In genomic region chr5:42015681-42016080, GRCh38 we compare ENCODE assay signal across 18 cellular contexts.
"Had no signal": no experiment of that assay in that cellular context is flagged by ENCODE, and none has a peak within 500 bp of the region (broad histone marks: within the 10 kb centered on the region; RNA-seq: fewer than 3 reads in every experiment).

No MANE protein-coding gene starts in this region.

- H3K4me2 ChIP-seq: hepatocyte had no signal

- H3K9ac ChIP-seq: parathyroid adenoma had no signal

- H3K4me3 ChIP-seq: breast epithelium, hepatocyte, spleen, thyroid gland had no signal

- H3K9me3 Mint-ChIP-seq: activated naive CD8-positive, alpha-beta T cell treated with anti-CD3 and anti-CD28 coated beads, Interleukin-2, amount 50 U/mL, for 24 hours; natural killer cell treated with Interleukin-12 subunit alpha and Interleukin-12 subunit beta and Interleukin-15 and Interleukin-18, amount 100 ng/mL, for 72 hours; WTC11 had no signal

- H3K27ac Mint-ChIP-seq: activated CD4-positive, alpha-beta T cell treated with anti-CD3 and anti-CD28 coated beads for 36 hours; activated naive CD8-positive, alpha-beta T cell treated with anti-CD3 and anti-CD28 coated beads, Interleukin-2, amount 50 U/mL, for 24 hours; natural killer cell treated with Interleukin-12 subunit alpha and Interleukin-12 subunit beta and Interleukin-15 and Interleukin-18, amount 100 ng/mL, for 72 hours; WTC11 had no signal

- H3K79me2 ChIP-seq: hepatocyte, parathyroid adenoma had no signal

- H3K4me3 Mint-ChIP-seq: activated CD4-positive, alpha-beta T cell treated with anti-CD3 and anti-CD28 coated beads for 36 hours; activated naive CD8-positive, alpha-beta T cell treated with anti-CD3 and anti-CD28 coated beads, Interleukin-2, amount 50 U/mL, for 24 hours; natural killer cell treated with Interleukin-12 subunit alpha and Interleukin-12 subunit beta and Interleukin-15 and Interleukin-18, amount 100 ng/mL, for 72 hours; WTC11 had no signal

- H3K36me3 ChIP-seq: breast epithelium, neutrophil, spleen, thyroid gland had no signal

- H3K27ac ChIP-seq: breast epithelium, hepatocyte, neutrophil, parathyroid adenoma, spleen, thyroid gland had no signal

- H3K27me3 ChIP-seq: breast epithelium, hepatocyte, neutrophil, thyroid gland had no signal

- H3K4me1 Mint-ChIP-seq: activated CD4-positive, alpha-beta T cell treated with anti-CD3 and anti-CD28 coated beads for 36 hours; activated naive CD8-positive, alpha-beta T cell treated with anti-CD3 and anti-CD28 coated beads, Interleukin-2, amount 50 U/mL, for 24 hours had no signal

- H3K4me1 ChIP-seq: breast epithelium, parathyroid adenoma, spleen, thyroid gland had no signal

- DNase-seq: activated CD4-positive, alpha-beta T cell treated with anti-CD3 and anti-CD28 coated beads for 36 hours; activated CD4-positive, alpha-beta T cell treated with anti-CD3 and anti-CD28 coated beads, Interleukin-2, amount 50 U/mL, for 48 hours; activated naive CD4-positive, alpha-beta T cell treated with Interleukin-2 at 50 U/mL for 16 hours; activated naive CD8-positive, alpha-beta T cell treated with anti-CD3 and anti-CD28 coated beads, Interleukin-2, amount 50 U/mL, for 24 hours; activated T-cell treated with anti-CD3 and anti-CD28 coated beads for 4 hours; anterior cingulate cortex; effector CD4-positive, alpha-beta T cell; left cardiac atrium; mesendoderm; spleen; stimulated activated naive CD4-positive, alpha-beta T cell; thyroid gland had no signal

- H3K36me3 Mint-ChIP-seq: natural killer cell treated with Interleukin-12 subunit alpha and Interleukin-12 subunit beta and Interleukin-15 and Interleukin-18, amount 100 ng/mL, for 72 hours; WTC11 had no signal

- H3K9me3 ChIP-seq: breast epithelium, neutrophil, spleen, thyroid gland had no signal

- H2AFZ ChIP-seq: hepatocyte, parathyroid adenoma had no signal
